In the genomic region with DNA sequence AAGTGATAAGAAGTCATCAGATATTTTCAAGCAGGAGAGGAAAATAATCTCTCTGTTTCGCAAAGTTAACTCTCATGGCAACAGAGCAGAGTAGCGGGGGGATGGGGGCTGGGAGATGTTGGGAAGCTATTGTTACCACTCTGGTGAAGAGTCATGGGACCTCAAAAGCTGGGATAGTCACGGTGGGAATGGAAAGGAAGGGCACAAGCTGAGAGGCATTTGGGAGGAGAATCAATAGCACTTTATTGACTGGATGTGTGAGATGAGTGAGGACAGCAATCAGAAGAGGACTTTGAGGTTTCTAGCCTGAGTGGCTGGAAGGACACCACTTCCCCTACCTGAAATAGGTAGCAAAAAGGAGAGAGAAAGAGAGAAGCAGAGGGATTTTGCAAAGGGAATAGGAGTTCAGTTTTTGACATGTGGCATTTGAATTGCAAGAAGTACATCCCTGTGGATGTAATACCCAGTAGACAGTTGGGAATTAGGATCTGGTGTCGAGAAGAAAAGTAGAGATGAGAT, we compare ENCODE assay signal across 8 cellular contexts. TPM values are rescaled to one million over a fixed set of nuclear protein-coding genes. Genes with fewer than 3 reads are reported as not detected.
DNase-seq lines count a peak whose midpoint lies in the region; ATAC-seq and TF ChIP-seq lines count a peak whose summit lies in the region.

No MANE protein-coding gene starts in this region.

- H3K4me1 Mint-ChIP-seq in endothelial cell (ENCODE audit: unreplicated experiment) (peaks cover 24% of the 10 kb centered on the region), HFFc6 (ENCODE audit: low read depth) (peaks cover 17% of the 10 kb centered on the region)

- H3K4me3 ChIP-seq in BE2C (ENCODE audit: low read depth, low read length) (peak overlapping the region; percentile 75), MG63 (peak overlapping the region; percentile 57), muscle layer of duodenum (ENCODE audit: low read depth in 1 of 2, low read length in 2 of 2) (peak overlapping the region; percentile 68 to 92)

- no peaks in the 10 kb centered on the region for H3K27me3 Mint-ChIP-seq in endothelial cell (ENCODE audit: unreplicated experiment)
- no peaks in the 10 kb centered on the region for H3K27me3 Mint-ChIP-seq in HFFc6 (ENCODE audit: insufficient read depth)

- peaks cover 4% of the 10 kb centered on the region for H3K36me3 Mint-ChIP-seq in endothelial cell (ENCODE audit: low read depth, unreplicated experiment)
- H3K36me3 Mint-ChIP-seq in HFFc6 (ENCODE audit: low read depth), result no peaks in the 10 kb centered on the region

- H3K9me3 ChIP-seq in BE2C (no peaks in the 10 kb centered on the region), MG63 (no peaks in the 10 kb centered on the region), muscle layer of duodenum (ENCODE audit: control insufficient read depth in 1 of 2, low read length in 2 of 2) (no peaks in the 10 kb centered on the region)

- DNase-seq in BE2C, result no peak
- no peak for DNase-seq in MG63
- peak; percentile 60 for DNase-seq in endothelial cell (ENCODE audit: low spot score)
- no peak for DNase-seq in HFFc6

- H3K27ac ChIP-seq in muscle layer of duodenum (ENCODE audit: low read length), result peak overlapping the region; percentile 98

- no peaks in the 10 kb centered on the region for H3K9me3 Mint-ChIP-seq in endothelial cell (ENCODE audit: unreplicated experiment)
- H3K9me3 Mint-ChIP-seq in HFFc6, result no peaks in the 10 kb centered on the region

- H3K27ac Mint-ChIP-seq in endothelial cell (ENCODE audit: unreplicated experiment) (no peak overlapping the region), HFFc6 (no peak overlapping the region)

- ATAC-seq in GM21515 (IDR thresholded peaks at IDR 0.05; ENCODE audit: unreplicated experiment) (no peak), GM21576 (IDR thresholded peaks at IDR 0.05; ENCODE audit: unreplicated experiment) (no peak), HG02763 (IDR thresholded peaks at IDR 0.05; ENCODE audit: unreplicated experiment) (no peak)

- TF ChIP-seq CTCF in BE2C (IDR thresholded peaks at IDR 0.05; ENCODE audit: low read depth, low read length) (no peak), endothelial cell (IDR thresholded peaks at IDR 0.05; ENCODE audit: unreplicated experiment) (no peak), HFFc6 (IDR thresholded peaks at IDR 0.05) (no peak)

- H3K4me1 ChIP-seq in BE2C (peaks cover 22% of the 10 kb centered on the region), muscle layer of duodenum (ENCODE audit: control insufficient read depth in 1 of 2, insufficient read depth in 2 of 2, low read length in 2 of 2) (peaks cover 8 to 28% of the 10 kb centered on the region in 2 donors)

- H3K4me3 Mint-ChIP-seq in endothelial cell (ENCODE audit: unreplicated experiment) (no peak overlapping the region), HFFc6 (no peak overlapping the region)

- no peaks in the 10 kb centered on the region for H3K27me3 ChIP-seq in BE2C
- no peaks in the 10 kb centered on the region for H3K27me3 ChIP-seq in MG63
- no peaks in the 10 kb centered on the region for H3K27me3 ChIP-seq in muscle layer of duodenum (ENCODE audit: low read depth, low read length)

- H3K36me3 ChIP-seq in BE2C (no peaks in the 10 kb centered on the region), MG63 (no peaks in the 10 kb centered on the region), muscle layer of duodenum (ENCODE audit: control insufficient read depth in 1 of 2, insufficient read depth in 2 of 2, low read length in 2 of 2) (peaks cover 0 to 10% of the 10 kb centered on the region in 2 donors)

RNA-seq across cellular contexts. Expression of gene SCD, which starts 27.2 kb away (rescaled TPM):
- polyA plus RNA-seq in BE2C (2012; ENCODE audit: insufficient read depth, insufficient read length, low read depth), result 240 TPM
- 48.8 and 56.3 TPM in 2 replicates for total RNA-seq in MG63 (2014; rRNA removed; shearing (Covaris generic); ENCODE audit: low replicate concordance)
- total RNA-seq in endothelial cell (ENCODE audit: unreplicated experiment), result 627 TPM
- 10 to 100 TPM; 11.5 to 16.8 (median 14.9) TPM for total RNA-seq in HFFc6 (2021; fragmentation: NEBNext Ultra II Directional; extraction: Animal tissue kit (Norgen Biotek cat#: 25700))

RNA-seq across cellular contexts. Expression of gene PKD2L1, which starts 44.2 kb away (rescaled TPM):
- not detected for polyA plus RNA-seq in BE2C (2012; ENCODE audit: insufficient read depth, insufficient read length, low read depth)
- total RNA-seq in MG63 (2014; rRNA removed; shearing (Covaris generic); ENCODE audit: low replicate concordance), result not detected in 2 replicates
- total RNA-seq in endothelial cell (ENCODE audit: unreplicated experiment), result 0.44 TPM
- total RNA-seq in HFFc6 (2021; fragmentation: NEBNext Ultra II Directional; extraction: Animal tissue kit (Norgen Biotek cat#: 25700)), result not detected

Comparison
In these comparisons a context has a peak if more than half of its experiments do, and no peak if none do; other contexts are left out.
1. RNA of gene SCD, which starts 27.2 kb away (total RNA-seq): 627 TPM in endothelial cell (single experiment); 48.8 to 56.3 TPM in MG63 and 11.5 to 16.8 TPM in HFFc6; every median in the first group is over 10 times any median in the second.
2. Peak in every context shown above with its lines, with median percentiles within 50 percentile points of each other: H3K4me3 ChIP-seq.